In the genomic region with DNA sequence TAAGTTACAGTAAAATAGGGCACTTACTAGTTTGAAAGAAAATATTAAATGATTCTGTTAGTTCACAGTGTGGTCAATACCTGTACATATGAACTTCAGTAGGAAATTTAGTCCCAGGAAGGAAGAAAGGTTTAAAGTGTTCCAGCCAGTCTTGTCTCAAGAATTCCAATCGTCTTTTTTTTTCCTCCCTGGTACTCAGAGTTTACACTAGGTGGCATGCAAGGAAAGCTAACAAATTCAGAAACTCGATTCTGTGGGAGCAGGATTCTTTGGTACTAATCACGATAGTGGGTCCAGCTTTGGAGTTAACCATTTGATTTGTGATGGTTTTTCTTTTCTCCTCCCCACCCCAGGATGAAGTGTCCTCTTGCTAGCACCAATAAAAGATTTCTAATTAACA, we compare ENCODE assay signal across 15 cellular contexts. TPM values are rescaled to one million over a fixed set of nuclear protein-coding genes. Genes with fewer than 3 reads are reported as not detected.
DNase-seq lines count a peak whose midpoint lies in the region; ATAC-seq, FAIRE-seq and TF ChIP-seq lines count a peak whose summit lies in the region.
"Had no signal": no experiment of that assay in that cellular context is flagged by ENCODE, and none has a peak within 500 bp of the region (broad histone marks: within the 10 kb centered on the region; RNA-seq: fewer than 3 reads in every experiment).

No MANE protein-coding gene starts in this region.

- intact Hi-C loops in uterus (cut with DNase I; ENCODE audit: low total_unique reads) = no loop called here

- DNase-seq in DND-41 (no peak), SW480 (ENCODE audit: low spot score) (peak; percentile 17), fibroblast of the aortic adventitia (ENCODE audit: low read depth) (peak; percentile 17), A172 (ENCODE audit: low spot score) (no peak), kidney glomerular epithelial cell (lab: John Stamatoyannopoulos, UW) (no peak), uterus (no peak)
- DNase-seq in stimulated activated naive CD4-positive, alpha-beta T cell (lab: John Stamatoyannopoulos, UW) = no peak
- DNase-seq: activated CD4-positive, alpha-beta T cell treated with anti-CD3 and anti-CD28 coated beads for 1 hour; activated T-cell treated with anti-CD3 and anti-CD28 coated beads, Interleukin-2, amount 50 U/mL, for 24 hours; anterior cingulate cortex; CD4-positive, alpha-beta memory T cell; mucosa of descending colon; retina; stimulated activated naive CD8-positive, alpha-beta T cell treated with anti-CD3 and anti-CD28 coated beads, Interleukin-15, amount 100 ng/mL, for 72 hours had no signal

- ATAC-seq in DND-41 (ENCODE audit: insufficient read depth, low read depth) = no peak
- ATAC-seq: mucosa of descending colon; stimulated activated naive CD8-positive, alpha-beta T cell treated with anti-CD3 and anti-CD28 coated beads, Interleukin-15, amount 100 ng/mL, for 72 hours had no signal

- H3K4me2 ChIP-seq in DND-41 (ENCODE audit: insufficient read depth, low read length) = no peak overlapping the region

- H3K79me2 ChIP-seq in DND-41 (ENCODE audit: insufficient read depth, low read length) = no peaks in the 10 kb centered on the region

- H3K27ac ChIP-seq in DND-41 (ENCODE audit: low read length) (no peak overlapping the region), uterus (no peak overlapping the region)

- H3K27me3 ChIP-seq in DND-41 (ENCODE audit: insufficient read depth, low read length, poor library complexity) (no peaks in the 10 kb centered on the region), uterus (no peaks in the 10 kb centered on the region)

- FAIRE-seq in A204.1 (lab: Jason Lieb, UNC) = peak; percentile 83

- H4K20me1 ChIP-seq in DND-41 (ENCODE audit: insufficient read depth, low read length) = peaks cover 2% of the 10 kb centered on the region; the same call in 1 of the 2 replicates

- TF ChIP-seq POLR2A in uterus (IDR thresholded peaks at IDR 0.05) = no peak

- H2AFZ ChIP-seq in DND-41 (ENCODE audit: low read depth, low read length) = no peak overlapping the region

- no peaks in the 10 kb centered on the region for H3K4me1 ChIP-seq in DND-41 (ENCODE audit: insufficient read depth, low read length)
- no peaks in the 10 kb centered on the region for H3K4me1 ChIP-seq in uterus

- H3K36me3 ChIP-seq in DND-41 (ENCODE audit: insufficient read depth, low read length) = peaks cover 14% of the 10 kb centered on the region; the same call in 1 of the 2 replicates
- no peaks in the 10 kb centered on the region for H3K36me3 ChIP-seq in uterus

- H3K4me3 ChIP-seq in DND-41 (ENCODE audit: low read depth in 1 of 2, low read length in 2 of 2) = no peak overlapping the region
- no peak overlapping the region for H3K4me3 ChIP-seq in fibroblast of the aortic adventitia (ENCODE audit: low read depth, low read length)
- H3K4me3 ChIP-seq in uterus = no peak overlapping the region
- H3K4me3 ChIP-seq: mucosa of descending colon had no signal

- H3K9ac ChIP-seq in DND-41 (ENCODE audit: low read depth, low read length) = no peak overlapping the region

- TF ChIP-seq CTCF in DND-41 (IDR thresholded peaks at IDR 0.05; ENCODE audit: borderline replicate concordance, extremely low read depth, low read length, poor library complexity, severe bottlenecking) (peak; percentile 35), fibroblast of the aortic adventitia (IDR thresholded peaks at IDR 0.05; ENCODE audit: insufficient read depth, low read length) (peak; percentile 30), uterus (IDR thresholded peaks at IDR 0.05) (no peak)

- H3K9me3 ChIP-seq in DND-41 (ENCODE audit: insufficient read depth, low read length, severe bottlenecking) (no peaks in the 10 kb centered on the region), uterus (no peaks in the 10 kb centered on the region)
- H3K9me3 ChIP-seq: mucosa of descending colon had no signal

RNA-seq across cellular contexts. Expression of gene POLR1D, which starts 43.6 kb away (rescaled TPM):
- 52.0 and 88.1 TPM in 2 replicates for total RNA-seq in fibroblast of the aortic adventitia (ENCODE audit: low replicate concordance)
- total RNA-seq in A172 (2014; rRNA removed; shearing (Covaris generic)) = 86.6 and 88.3 TPM in 2 replicates
- 10 to 100 TPM; 25.9 to 94.9 (median 64.0) TPM for total RNA-seq in uterus

RNA-seq across cellular contexts. Expression of gene LNX2, which starts 45.0 kb away (rescaled TPM):
- total RNA-seq in fibroblast of the aortic adventitia (ENCODE audit: low replicate concordance) (6.1 TPM in 2 replicates), uterus (10 to 100 TPM in 1 of 4 donors, 1 to 10 TPM in 3; 1.5 to 13.2 (median 8.2) TPM)
- 7.0 and 8.5 TPM in 2 replicates for total RNA-seq in A172 (2014; rRNA removed; shearing (Covaris generic))

Comparison
In these comparisons a context has a peak if more than half of its experiments do, and no peak if none do; other contexts are left out.
1. DNase-seq: peak in SW480 (single experiment) and fibroblast of the aortic adventitia (single experiment); none in DND-41 (single experiment), stimulated activated naive CD4-positive, alpha-beta T cell (0 of 6), A172 (single experiment), kidney glomerular epithelial cell (single experiment) and uterus (0 of 2).
2. CTCF ChIP-seq: peak in DND-41 (single experiment) and fibroblast of the aortic adventitia (single experiment); none in uterus (0 of 4).